Comparison of ENCODE assay signal across 29 cellular contexts in the genomic region with DNA sequence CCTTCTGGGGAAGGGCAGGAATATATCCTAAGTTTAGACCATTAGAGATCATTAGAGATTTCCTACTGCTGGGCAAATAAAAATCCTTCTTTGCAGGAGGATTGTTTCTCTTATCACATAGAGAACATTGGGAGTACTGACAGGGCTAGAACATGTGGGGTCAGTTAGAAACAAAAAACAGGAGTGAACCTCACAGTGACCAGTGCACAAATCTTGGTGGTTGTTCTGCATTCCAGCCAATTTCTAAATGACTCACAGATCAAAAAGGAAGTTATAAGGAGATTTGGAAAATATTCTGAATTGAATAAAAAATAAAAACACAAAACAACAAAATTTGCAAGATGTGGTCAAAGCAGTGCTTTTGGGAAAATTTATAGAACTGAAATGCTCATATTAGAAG.
DNase-seq lines count a peak whose midpoint lies in the region; ATAC-seq and TF ChIP-seq lines count a peak whose summit lies in the region.
"Had no signal": no experiment of that assay in that cellular context is flagged by ENCODE, and none has a peak within 500 bp of the region (broad histone marks: within the 10 kb centered on the region; RNA-seq: fewer than 3 reads in every experiment).

No MANE protein-coding gene starts in this region.

- H4K8ac ChIP-seq in trophoblast cell (ENCODE audit: low read depth, low read length), result no peak overlapping the region

- H3K79me2 ChIP-seq in SK-N-SH (ENCODE audit: insufficient read depth) (no peaks in the 10 kb centered on the region), trophoblast cell (ENCODE audit: control insufficient read depth, insufficient read depth, low read length, poor library complexity) (peaks cover 2% of the 10 kb centered on the region)

- no peak overlapping the region for H3K23ac ChIP-seq in trophoblast cell (ENCODE audit: low read length)

- H2AK5ac ChIP-seq in trophoblast cell (ENCODE audit: low read length), result no peak overlapping the region

- peaks cover 9% of the 10 kb centered on the region for H3F3A ChIP-seq in SK-N-SH (replicated peaks; ENCODE audit: insufficient read depth)

- TF ChIP-seq POLR2A in uterus (IDR thresholded peaks at IDR 0.05), result no peak

- no peak overlapping the region for H3K4ac ChIP-seq in trophoblast cell (ENCODE audit: low read depth, low read length)

- no peak overlapping the region for H2BK12ac ChIP-seq in trophoblast cell (ENCODE audit: low read length)

- no peak overlapping the region for H4K91ac ChIP-seq in trophoblast cell (ENCODE audit: low read depth, low read length)

- H2BK120ac ChIP-seq in trophoblast cell (ENCODE audit: insufficient read depth, low read length, poor library complexity), result peak overlapping the region; percentile 22

- intact Hi-C loops in uterus (cut with DNase I; ENCODE audit: low total_unique reads), result no loop called here

- no peak overlapping the region for H3K18ac ChIP-seq in trophoblast cell (ENCODE audit: low read length)

- H4K12ac ChIP-seq in trophoblast cell (ENCODE audit: low read depth, low read length), result no peak overlapping the region

- H3K27me3 ChIP-seq in SK-N-SH (ENCODE audit: insufficient read depth), result no peaks in the 10 kb centered on the region; the same call in 1 of the 2 replicates
- H3K27me3 ChIP-seq in trophoblast cell (ENCODE audit: insufficient read depth, low read length), result no peaks in the 10 kb centered on the region
- no peaks in the 10 kb centered on the region for H3K27me3 ChIP-seq in uterus
- H3K27me3 ChIP-seq: gastrocnemius medialis, left lung, pancreas, right lobe of liver, upper lobe of left lung had no signal

- H3K27ac ChIP-seq in SK-N-SH (ENCODE audit: low read depth in 2 of 2, low read length in 1 of 2) (peak overlapping the region in 1 of 2 experiments; percentile 90; a peak in 1 of 4 replicates), trophoblast cell (ENCODE audit: low read depth, low read length) (peak overlapping the region; percentile 89), uterus (no peak overlapping the region)
- H3K27ac ChIP-seq: gastrocnemius medialis, left lung, pancreas, right lobe of liver, upper lobe of left lung, WERI-Rb-1 had no signal

- DNase-seq in EH (ENCODE audit: low read depth) (peak; percentile 64), SK-N-SH (no peak), fibroblast of mammary gland (ENCODE audit: low read depth) (peak; percentile 76), trophoblast cell (no peak), glomerular visceral epithelial cell (ENCODE audit: extremely low spot score) (no peak), uterus (no peak)
- DNase-seq in stimulated activated CD4-positive, alpha-beta T cell treated with anti-CD3 and anti-CD28 coated beads, Interleukin-4, amount 100 ng/mL, for 24 hours, result no peak
- DNase-seq: activated CD4-positive, alpha-beta T cell treated with anti-CD3 and anti-CD28 coated beads, Interleukin-2, amount 10 ng/mL, durations not matched to agents 7 days and 5 days; activated naive CD4-positive, alpha-beta T cell treated with anti-CD3 and anti-CD28 coated beads for 36 hours; C1 segment of cervical spinal cord; Caco-2; central memory CD4-positive, alpha-beta T cell; DMS79 treated with DMSO at 0.1 percent for 48 hours; gastrocnemius medialis; H9; hippocampal formation; immature natural killer cell; left lung; natural killer cell; NCI-H1092 treated with DMSO at 0.1 percent for 48 hours; NCI-H187 treated with DMSO at 0.1 percent for 48 hours; NCI-H748 treated with DMSO at 0.1 percent for 48 hours; pancreas; right lobe of liver; stimulated activated CD4-positive, alpha-beta T cell treated with anti-CD3 and anti-CD28 coated beads, Interleukin-15, amount 100 ng/mL, for 24 hours; upper lobe of left lung; WERI-Rb-1 had no signal

- no peaks in the 10 kb centered on the region for H3K9me2 ChIP-seq in SK-N-SH

- no peaks in the 10 kb centered on the region for H4K20me1 ChIP-seq in SK-N-SH (ENCODE audit: insufficient read depth)

- H3K4me1 ChIP-seq in SK-N-SH (ENCODE audit: control insufficient read depth in 1 of 2, insufficient read depth in 2 of 2, low read depth in 1 of 2, low read length in 1 of 2) (peaks cover 0 to 8% of the 10 kb centered on the region in 2 experiments; a peak in 1 of 4 replicates), trophoblast cell (ENCODE audit: control insufficient read depth in 1 of 2, insufficient read depth in 2 of 2, low read length in 2 of 2) (peaks cover 6 to 12% of the 10 kb centered on the region in 2 experiments), uterus (no peaks in the 10 kb centered on the region)
- H3K4me1 ChIP-seq: gastrocnemius medialis, left lung, pancreas, right lobe of liver, upper lobe of left lung had no signal

- CTCF ChIA-PET in SK-N-SH (lab: Yijun Ruan, JAX), result no interaction called here

- POLR2A ChIA-PET in SK-N-SH (lab: Yijun Ruan, JAX), result no interaction called here

- H3K9ac ChIP-seq in SK-N-SH (no peak overlapping the region), trophoblast cell (ENCODE audit: low read length) (no peak overlapping the region)

- H3K9me3 ChIP-seq in SK-N-SH, result no peaks in the 10 kb centered on the region; the same call in 1 of the 2 replicates
- H3K9me3 ChIP-seq in trophoblast cell (ENCODE audit: insufficient read depth, low read depth, low read length), result no peaks in the 10 kb centered on the region
- no peaks in the 10 kb centered on the region for H3K9me3 ChIP-seq in uterus
- H3K9me3 ChIP-seq: Caco-2, gastrocnemius medialis, left lung, pancreas, right lobe of liver, upper lobe of left lung had no signal

- no peak for TF ChIP-seq RAD21 in SK-N-SH (IDR thresholded peaks at IDR 0.05; ENCODE audit: low read length)

- no peak for TF ChIP-seq EP300 in SK-N-SH (IDR thresholded peaks at IDR 0.05; ENCODE audit: borderline replicate concordance in 1 of 2, low read depth in 1 of 2, low read length in 1 of 2)

- no peak for TF ChIP-seq CTCF in SK-N-SH (IDR thresholded peaks at IDR 0.05)
- no peak for TF ChIP-seq CTCF in fibroblast of mammary gland (conservative IDR thresholded peaks at IDR 0.05; ENCODE audit: control insufficient read depth, insufficient read depth, low read depth, low read length)
- TF ChIP-seq CTCF in uterus (IDR thresholded peaks at IDR 0.05), result no peak

- H3K4me3 ChIP-seq in SK-N-SH (ENCODE audit: low read depth in 2 of 2, low read length in 1 of 2) (no peak overlapping the region), fibroblast of mammary gland (ENCODE audit: control insufficient read depth, low read depth, low read length) (no peak overlapping the region), trophoblast cell (ENCODE audit: low read depth, low read length) (no peak overlapping the region), uterus (no peak overlapping the region)
- H3K4me3 ChIP-seq: gastrocnemius medialis, left lung, pancreas, right lobe of liver, upper lobe of left lung had no signal

- H3K14ac ChIP-seq in trophoblast cell (ENCODE audit: low read length), result no peak overlapping the region

- H3K36me3 ChIP-seq in SK-N-SH (replicated peaks in 1 of 2; ENCODE audit: control insufficient read depth in 1 of 2, insufficient read depth in 2 of 2, low read length in 1 of 2) (peaks cover 0 to 5% of the 10 kb centered on the region in 2 experiments), trophoblast cell (ENCODE audit: control insufficient read depth in 1 of 2, insufficient read depth in 2 of 2, low read length in 2 of 2) (no peaks in the 10 kb centered on the region), uterus (no peaks in the 10 kb centered on the region)
- H3K36me3 ChIP-seq: gastrocnemius medialis, left lung, pancreas, right lobe of liver, upper lobe of left lung, WERI-Rb-1 had no signal

- H2AFZ ChIP-seq in SK-N-SH (ENCODE audit: low read depth), result no peak overlapping the region
- H2AFZ ChIP-seq in trophoblast cell (ENCODE audit: insufficient read depth, low read length, poor library complexity), result no peak overlapping the region

- H3K4me2 ChIP-seq in SK-N-SH, result no peak overlapping the region
- no peak overlapping the region for H3K4me2 ChIP-seq in trophoblast cell (ENCODE audit: low read length)

- peaks cover 27% of the 10 kb centered on the region for H3K79me1 ChIP-seq in trophoblast cell (ENCODE audit: low read length)

- H2BK5ac ChIP-seq in trophoblast cell (ENCODE audit: low read depth, low read length, poor library complexity), result peak overlapping the region; percentile 46

- no peak for ATAC-seq in HG03175 (IDR thresholded peaks at IDR 0.05; ENCODE audit: unreplicated experiment)
- ATAC-seq: gastrocnemius medialis, HepG2, left lung, natural killer cell, pancreas, right lobe of liver had no signal

TF ChIP-seq in SK-N-SH, 30 proteins besides CTCF, POLR2A, EP300 and RAD21:
- TF ChIP-seq FOSL2 (IDR thresholded peaks at IDR 0.05; ENCODE audit: borderline replicate concordance, low read depth) (peak; percentile 9; the same call in 1 of the 2 replicates), NFIC (IDR thresholded peaks at IDR 0.05; ENCODE audit: borderline replicate concordance) (no peak), TCF12 (IDR thresholded peaks at IDR 0.05) (peak; percentile 57)

Comparison
In these comparisons a context has a peak if more than half of its experiments do, and no peak if none do; other contexts are left out.
1. DNase-seq: peak in EH (single experiment) and fibroblast of mammary gland (single experiment); none in SK-N-SH (single experiment), trophoblast cell (0 of 2), stimulated activated CD4-positive, alpha-beta T cell treated with anti-CD3 and anti-CD28 coated beads, Interleukin-4, amount 100 ng/mL, for 24 hours (single experiment), glomerular visceral epithelial cell (single experiment) and uterus (0 of 2).